ENCODE assay signal across 16 cellular contexts in genomic region chr9:123761905-123762605, GRCh38.
DNase-seq lines count a peak whose midpoint lies in the region; ATAC-seq, FAIRE-seq and TF ChIP-seq lines count a peak whose summit lies in the region.
"Had no signal": no experiment of that assay in that cellular context is flagged by ENCODE, and none has a peak within 500 bp of the region (broad histone marks: within the 10 kb centered on the region; RNA-seq: fewer than 3 reads in every experiment).

No MANE protein-coding gene starts in this region.

- H3K56ac ChIP-seq in IMR-90 (ENCODE audit: extremely low read depth, insufficient read depth, low read length) (no peak overlapping the region), H1 (replicated peaks; ENCODE audit: insufficient read length, low read depth, low read length) (no peak overlapping the region)

- H4K5ac ChIP-seq in IMR-90 (ENCODE audit: low read depth, low read length) (no peak overlapping the region), H1 (ENCODE audit: insufficient read length, low read depth, low read length) (no peak overlapping the region)

- H3K9me3 ChIP-seq in IMR-90 (ENCODE audit: control insufficient read depth, insufficient read depth, low read length): no peaks in the 10 kb centered on the region
- no peaks in the 10 kb centered on the region for H3K9me3 ChIP-seq in H1 (ENCODE audit: insufficient read depth in 2 of 2, low read depth in 1 of 2, low read length in 1 of 2)
- no peaks in the 10 kb centered on the region for H3K9me3 ChIP-seq in right lobe of liver
- no peaks in the 10 kb centered on the region for H3K9me3 ChIP-seq in CD4-positive, alpha-beta memory T cell (ENCODE audit: control insufficient read depth in 1 of 2, low read length in 2 of 2)

- CTCF ChIA-PET in IMR-90 (lab: Yijun Ruan, JAX) (interaction anchor here (0.6 to 1.5 kb wide), 3 partner anchors 10 to 278 kb away, joined by 4 to 5 read pairs (median 4); no protein-coding TSS in a partner anchor), H1 (lab: Charles Lee; ENCODE audit: partially characterized antibody) (interaction anchor here (0.6 to 1.4 kb wide), 5 partner anchors 10 to 514 kb away, joined by 3 to 4 read pairs (median 3); no protein-coding TSS in a partner anchor)
- CTCF ChIA-PET in CD4-positive, alpha-beta memory T cell (lab: Charles Lee; ENCODE audit: partially characterized antibody): interaction anchor here (0.8 kb wide), 1 partner anchor 14 kb away, joined by 3 read pairs; no protein-coding TSS in a partner anchor

- peaks cover 4% of the 10 kb centered on the region for H3K9me1 ChIP-seq in IMR-90 (ENCODE audit: insufficient read depth, low read length)

- no peaks in the 10 kb centered on the region for H3K9me3 Mint-ChIP-seq in CD4-positive, alpha-beta memory T cell
- H3K9me3 Mint-ChIP-seq: mesothelial cell of epicardium had no signal

- TF ChIP-seq POLR2A in IMR-90 (IDR thresholded peaks at IDR 0.05; ENCODE audit: low read depth, low read length) (no peak), H1 (IDR thresholded peaks at IDR 0.05; ENCODE audit: control extremely low read depth in 1 of 2, low read depth in 2 of 2, low read length in 2 of 2) (no peak), right lobe of liver (IDR thresholded peaks at IDR 0.05) (peak; percentile 14)

- no peak overlapping the region for H2BK5ac ChIP-seq in IMR-90 (ENCODE audit: low read depth, low read length, poor library complexity, severe bottlenecking)
- H2BK5ac ChIP-seq in H1 (ENCODE audit: low read depth, low read length): no peak overlapping the region

- peak; percentile 68 for ATAC-seq in IMR-90 (ENCODE audit: low read depth)
- peak; percentile 53 to 75 (median 69) for ATAC-seq in right lobe of liver
- ATAC-seq: foreskin keratinocyte, Panc1 had no signal

- H3K36me3 ChIP-seq in IMR-90 (ENCODE audit: control insufficient read depth, insufficient read depth, low read length) (0 out of 2 replicates have a peak, but pooled peaks cover 1% of the 10 kb centered on the region), H1 (ENCODE audit: control insufficient read depth in 2 of 4, insufficient read depth in 4 of 4, low read length in 3 of 4) (no peaks in the 10 kb centered on the region), right lobe of liver (no peaks in the 10 kb centered on the region), H7 (replicated peaks; ENCODE audit: control insufficient read depth, insufficient read depth, low read length) (no peaks in the 10 kb centered on the region)
- H3K36me3 ChIP-seq in CD4-positive, alpha-beta memory T cell (ENCODE audit: insufficient read depth, low read length): no peaks in the 10 kb centered on the region
- H3K36me3 ChIP-seq: brain microvascular endothelial cell had no signal

- dilution Hi-C loops in IMR-90 (cut with HindIII; ENCODE audit: low sequenced_read_pairs, unreplicated experiment): no loop called here

- no peak overlapping the region for H2BK12ac ChIP-seq in H1 (ENCODE audit: low read depth, low read length)

- H3K4me1 ChIP-seq in IMR-90 (ENCODE audit: control insufficient read depth, insufficient read depth, low read length) (peaks cover 10% of the 10 kb centered on the region), H1 (replicated peaks in 1 of 4; ENCODE audit: control insufficient read depth in 3 of 4, insufficient read depth in 4 of 4, low read length in 3 of 4) (peaks cover 3 to 13% (median 8%) of the 10 kb centered on the region in 4 experiments; a peak in 5 of 7 replicates), right lobe of liver (peaks cover 0 to 33% (median 11%) of the 10 kb centered on the region in 4 donors)
- H3K4me1 ChIP-seq in CD4-positive, alpha-beta memory T cell (ENCODE audit: insufficient read depth, low read length): no peaks in the 10 kb centered on the region
- H3K4me1 ChIP-seq: foreskin keratinocyte had no signal

- H3K27me3 ChIP-seq in IMR-90 (ENCODE audit: control insufficient read depth, insufficient read depth, low read length) (no peaks in the 10 kb centered on the region), H1 (replicated peaks in 1 of 4; ENCODE audit: control insufficient read depth in 3 of 4, extremely low read depth in 1 of 4, insufficient read depth in 3 of 4, low read length in 3 of 4) (no peaks in the 10 kb centered on the region), right lobe of liver (no peaks in the 10 kb centered on the region), H7 (ENCODE audit: control insufficient read depth, insufficient read depth, low read length) (no peaks in the 10 kb centered on the region)
- H3K27me3 ChIP-seq in CD4-positive, alpha-beta memory T cell (ENCODE audit: insufficient read depth, low read length): no peaks in the 10 kb centered on the region
- H3K27me3 ChIP-seq: brain microvascular endothelial cell, foreskin keratinocyte had no signal

- no peak for TF ChIP-seq CTCF in IMR-90 (conservative IDR thresholded peaks at IDR 0.05; ENCODE audit: low read depth, low read length)
- TF ChIP-seq CTCF in H1 (IDR thresholded peaks at IDR 0.05; ENCODE audit: control extremely low read depth in 1 of 3, insufficient read depth in 1 of 3, low read depth in 1 of 3, low read length in 3 of 3): no peak
- no peak for TF ChIP-seq CTCF in right lobe of liver (IDR thresholded peaks at IDR 0.05)

- TF ChIP-seq EP300 in H1 (IDR thresholded peaks at IDR 0.05; ENCODE audit: borderline replicate concordance in 1 of 2, low read depth in 2 of 2, low read length in 2 of 2): no peak

- H3K23me2 ChIP-seq in H1 (ENCODE audit: low read depth, low read length): no peaks in the 10 kb centered on the region

- no peaks in the 10 kb centered on the region for H3K27me3 Mint-ChIP-seq in CD4-positive, alpha-beta memory T cell

- H3K18ac ChIP-seq in IMR-90 (ENCODE audit: low read depth, low read length) (peak overlapping the region; percentile 48; the same call in 1 of the 2 replicates), H1 (ENCODE audit: extremely low read depth, low read length) (no peak overlapping the region)

- no peak overlapping the region for H4K8ac ChIP-seq in IMR-90 (ENCODE audit: low read depth in 2 of 2, low read length in 2 of 2)
- H4K8ac ChIP-seq in H1 (ENCODE audit: extremely low read depth, insufficient read depth, low read length): no peak overlapping the region

- DNase-seq in IMR-90 (no peak), H1 (ENCODE audit: low read depth in 1 of 2, low spot score in 2 of 2) (peak in 1 of 2 experiments; percentile 35), right lobe of liver (no peak), H7 (no peak), A172 (ENCODE audit: low spot score) (no peak)
- no peak for DNase-seq in CD4-positive, alpha-beta memory T cell
- no peak for DNase-seq in activated naive CD4-positive, alpha-beta T cell treated with anti-CD3 and anti-CD28 coated beads, Interleukin-2, amount 50 U/mL, for 16 hours
- DNase-seq: activated CD4-positive, CD25-positive, alpha-beta regulatory T cell; brain microvascular endothelial cell; effector CD4-positive, alpha-beta T cell; foreskin keratinocyte; NCI-H2029; NCI-H526 treated with DMSO at 0.1 percent for 48 hours; nucleus accumbens had no signal

- H3K23ac ChIP-seq in IMR-90 (ENCODE audit: low read depth, low read length): no peak overlapping the region
- H3K23ac ChIP-seq in H1 (ENCODE audit: insufficient read length): no peak overlapping the region

- 0 out of 4 replicates have a peak, but pooled peaks cover 0 to 2% of the 10 kb centered on the region in 2 experiments for H3K79me1 ChIP-seq in IMR-90 (ENCODE audit: low read depth in 1 of 2, low read length in 2 of 2)
- H3K79me1 ChIP-seq in H1 (ENCODE audit: low read depth, low read length): no peaks in the 10 kb centered on the region

- no peak overlapping the region for H2BK20ac ChIP-seq in IMR-90 (ENCODE audit: low read depth, low read length)
- H2BK20ac ChIP-seq in H1 (ENCODE audit: low read length): no peak overlapping the region

- BruUV-seq in IMR-90 (replicated peaks; lab: Mats Ljungman, UMichigan): no TSS peak

- no CpG with 5 or more reads among the region's 4 CpGs for WGBS in IMR-90 (ENCODE audit: extremely low coverage in 2 of 2, insufficient read length in 1 of 2), 2 experiments
- WGBS in H1 (ENCODE audit: extremely low coverage in 1 of 2, insufficient coverage in 1 of 2, insufficient read length in 1 of 2, insufficient replicate concordance in 2 of 2, low coverage in 1 of 2, low lambda C conversion rate in 2 of 2, missing lambda C conversion rate in 1 of 2), 2 experiments: 47% methylated on average over 4 of the region's 4 CpGs; no CpG with 5 or more reads in 1 of the 2 experiments
- WGBS in right lobe of liver (ENCODE audit: insufficient coverage, low coverage, low lambda C conversion rate, missing lambda C conversion rate): 18% methylated on average over 4 of the region's 4 CpGs

- intact Hi-C loops in IMR-90 (cut with micrococcal nuclease): no loop called here
- intact Hi-C loops in right lobe of liver (cut with DNase I): no loop called here
- intact Hi-C loops in CD4-positive, alpha-beta memory T cell (cut with micrococcal nuclease): no loop called here

- H3K4ac ChIP-seq in IMR-90 (ENCODE audit: low read depth, low read length): no peak overlapping the region
- H3K4ac ChIP-seq in H1 (replicated peaks; ENCODE audit: insufficient read length, low read depth, low read length): no peak overlapping the region

- FAIRE-seq in H1 (lab: Jason Lieb, UNC): peak; percentile 71

- POLR2A ChIA-PET in IMR-90 (lab: Charles Lee; ENCODE audit: unreplicated experiment): no interaction called here
- POLR2A ChIA-PET in H1 (lab: Charles Lee; ENCODE audit: partially characterized antibody): interaction anchor here (0.8 to 1.2 kb wide), 3 partner anchors 13 to 192 kb away, joined by 3 to 5 read pairs (median 4); no protein-coding TSS in a partner anchor
- POLR2A ChIA-PET in CD4-positive, alpha-beta memory T cell (lab: Charles Lee; ENCODE audit: partially characterized antibody): no interaction called here

- H3K4me2 ChIP-seq in IMR-90 (ENCODE audit: low read depth, low read length): peak overlapping the region; percentile 60; the same call in 1 of the 2 replicates
- H3K4me2 ChIP-seq in H1 (ENCODE audit: insufficient read depth in 1 of 2, low read depth in 2 of 2, low read length in 2 of 2): peak overlapping the region in 1 of 2 experiments; percentile 30; a peak in 2 of 4 replicates

- H2BK120ac ChIP-seq in IMR-90 (ENCODE audit: low read depth, low read length) (no peak overlapping the region), H1 (replicated peaks; ENCODE audit: low read depth, low read length) (no peak overlapping the region)

- peaks cover 4 to 17% of the 10 kb centered on the region in 2 donors for H3K36me3 Mint-ChIP-seq in CD4-positive, alpha-beta memory T cell

- no peak overlapping the region for H3K9ac ChIP-seq in IMR-90 (ENCODE audit: low read depth, low read length)
- no peak overlapping the region for H3K9ac ChIP-seq in H1 (replicated peaks in 1 of 4; ENCODE audit: extremely low read depth in 1 of 4, low read depth in 3 of 4, low read length in 3 of 4)

- H2AK5ac ChIP-seq in IMR-90 (ENCODE audit: low read depth, low read length) (no peak overlapping the region), H1 (ENCODE audit: low read depth, low read length) (no peak overlapping the region)

- peaks cover 0 to 1% (median 0%) of the 10 kb centered on the region in 4 donors for H3K4me1 Mint-ChIP-seq in CD4-positive, alpha-beta memory T cell

- no peak for TF ChIP-seq RAD21 in IMR-90 (IDR thresholded peaks at IDR 0.05; ENCODE audit: low read length)
- TF ChIP-seq RAD21 in H1 (IDR thresholded peaks at IDR 0.05 in 1 of 2, conservative IDR thresholded peaks at IDR 0.05 in 1 of 2; ENCODE audit: low read depth in 2 of 2, low read length in 2 of 2): no peak

- in situ Hi-C loops in IMR-90 (cut with MboI; ENCODE audit: low sequenced_read_pairs): no loop called here

- H3K27ac ChIP-seq in IMR-90 (ENCODE audit: insufficient read depth, low read length): no peak overlapping the region; the same call in 1 of the 2 replicates
- no peak overlapping the region for H3K27ac ChIP-seq in H1 (ENCODE audit: low read depth, low read length)
- H3K27ac ChIP-seq in right lobe of liver: peak overlapping the region; percentile 59 to 71 (median 63)
- H3K27ac ChIP-seq in CD4-positive, alpha-beta memory T cell (ENCODE audit: low read depth, low read length): no peak overlapping the region
- H3K27ac ChIP-seq: brain microvascular endothelial cell, foreskin keratinocyte had no signal

- H2BK15ac ChIP-seq in IMR-90 (ENCODE audit: low read depth, low read length): no peak overlapping the region
- no peak overlapping the region for H2BK15ac ChIP-seq in H1 (ENCODE audit: low read length)

- no peaks in the 10 kb centered on the region for H3K79me2 ChIP-seq in H1 (ENCODE audit: control insufficient read depth in 1 of 2, insufficient read depth in 2 of 2, low read length in 2 of 2)

- H2AK9ac ChIP-seq in IMR-90 (replicated peaks; ENCODE audit: low read depth, low read length, poor library complexity): no peak overlapping the region

- H3K27ac Mint-ChIP-seq in CD4-positive, alpha-beta memory T cell: no peak overlapping the region
- H3K27ac Mint-ChIP-seq: mesothelial cell of epicardium had no signal

- H2AFZ ChIP-seq in IMR-90 (replicated peaks; ENCODE audit: low read length, poor library complexity): no peak overlapping the region
- H2AFZ ChIP-seq in H1 (ENCODE audit: low read length): no peak overlapping the region

- H4K20me1 ChIP-seq in IMR-90 (ENCODE audit: insufficient read depth, low read length) (no peaks in the 10 kb centered on the region), H1 (replicated peaks in 1 of 2; ENCODE audit: control insufficient read depth in 1 of 2, insufficient read depth in 2 of 2, low read length in 2 of 2) (peaks cover 0 to 1% of the 10 kb centered on the region in 2 experiments)

- H3K4me3 Mint-ChIP-seq in CD4-positive, alpha-beta memory T cell: no peak overlapping the region
- H3K4me3 Mint-ChIP-seq: mesothelial cell of epicardium had no signal

- H3K4me3 ChIP-seq in IMR-90 (ENCODE audit: insufficient read depth, low read depth, low read length): no peak overlapping the region
- peak overlapping the region in 1 of 4 experiments; percentile 6; a peak in 1 of 8 replicates for H3K4me3 ChIP-seq in H1 (ENCODE audit: extremely low read depth in 1 of 4, insufficient read depth in 2 of 4, low read depth in 3 of 4, low read length in 4 of 4)
- H3K4me3 ChIP-seq in right lobe of liver: peak overlapping the region; percentile 4 to 26 (median 14)
- H3K4me3 ChIP-seq in CD4-positive, alpha-beta memory T cell (ENCODE audit: low read length in 2 of 2): no peak overlapping the region
- no peak overlapping the region for H3K4me3 ChIP-seq in H7 (ENCODE audit: insufficient read depth, low read depth, low read length)

- no peak overlapping the region for H4K91ac ChIP-seq in IMR-90 (ENCODE audit: insufficient read depth, low read depth, low read length)
- H4K91ac ChIP-seq in H1 (replicated peaks; ENCODE audit: insufficient read length, low read length): no peak overlapping the region

- H3K14ac ChIP-seq in IMR-90 (replicated peaks; ENCODE audit: low read depth, low read length) (no peak overlapping the region), H1 (ENCODE audit: insufficient read length) (no peak overlapping the region)

Comparison
In these comparisons a context has a peak if more than half of its experiments do, and no peak if none do; other contexts are left out.
1. H3K27ac ChIP-seq: peak in right lobe of liver (3 of 3); none in IMR-90 (single experiment), H1 (single experiment) and CD4-positive, alpha-beta memory T cell (single experiment).
2. H3K4me3 ChIP-seq: peak in right lobe of liver (3 of 3); none in IMR-90 (single experiment), CD4-positive, alpha-beta memory T cell (0 of 2) and H7 (single experiment).